23 cellular contexts compared by ENCODE assay signal in genomic region chr1:231893400-231894102, GRCh38.
"Had no signal": no experiment of that assay in that cellular context is flagged by ENCODE, and none has a peak within 500 bp of the region (broad histone marks: within the 10 kb centered on the region; RNA-seq: fewer than 3 reads in every experiment).

No MANE protein-coding gene starts in this region.

- ATAC-seq: HepG2, Panc1, PC-3 had no signal

- H3K4me2 ChIP-seq: KMS-11, SK-N-SH had no signal

- H3K9me3 ChIP-seq: SK-N-SH had no signal

- H3K9ac ChIP-seq: KMS-11, SK-N-SH had no signal

- H3K27ac ChIP-seq: KMS-11, RWPE1 had no signal

- DNase-seq: IMR-90, Kasumi-1, MM.1S, NCI-H1092 treated with DMSO at 0.1 percent for 48 hours, NCI-H1436, NCI-H187, NCI-H2029, NCI-H2081 treated with DMSO at 0.1 percent for 48 hours, NCI-H2171, NCI-H226, NCI-H446, NCI-H510A, NCI-H524 treated with DMSO at 0.1 percent for 48 hours, NCI-H69, NCI-H774, PC-3, SHP77, SK-N-SH, SW 1271 had no signal

- FAIRE-seq: HepG2 had no signal
